ENCODE assay signal across 13 cellular contexts in the genomic region with DNA sequence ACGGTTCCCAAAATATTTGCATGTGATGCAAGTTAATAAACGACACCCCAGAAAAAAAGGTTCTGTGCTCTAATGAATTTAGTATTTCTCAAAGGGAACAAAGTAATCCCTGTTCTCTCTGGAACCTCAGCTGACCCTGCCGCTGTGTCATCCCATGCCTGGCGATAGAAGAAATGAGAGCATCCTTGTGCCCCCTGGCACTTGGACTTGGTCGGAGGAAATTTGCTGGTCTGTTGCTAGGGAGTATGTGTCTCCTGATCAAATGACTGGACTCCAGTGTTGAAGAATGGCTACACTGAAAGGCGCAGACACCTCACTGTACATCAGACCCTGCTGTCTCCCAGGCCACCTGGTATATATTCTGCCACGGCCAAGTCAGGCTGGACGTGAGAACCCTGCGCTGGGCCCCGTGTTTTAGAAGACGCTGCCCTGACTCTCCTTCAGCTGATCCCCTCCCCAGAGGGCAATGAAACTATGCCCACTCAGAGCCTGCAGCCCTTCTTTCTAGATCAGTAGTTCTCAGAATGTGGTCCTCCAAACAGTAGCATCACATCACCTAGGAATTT.
"Had no signal": no experiment of that assay in that cellular context is flagged by ENCODE, and none has a peak within 500 bp of the region (broad histone marks: within the 10 kb centered on the region; RNA-seq: fewer than 3 reads in every experiment).

No MANE protein-coding gene starts in this region.

- H3K4me1 Mint-ChIP-seq: stimulated activated naive B cell treated with anti-CD40 and anti-IgM and Interleukin-4, amounts not matched to agents 10 μg/mL and 1 μg/mL and 100 μg/mL, for 72 hours had no signal

- H3K36me3 Mint-ChIP-seq: stimulated activated naive B cell treated with anti-CD40 and anti-IgM and Interleukin-4, amounts not matched to agents 10 μg/mL and 1 μg/mL and 100 μg/mL, for 72 hours had no signal

- H3K27ac Mint-ChIP-seq: activated CD4-positive, alpha-beta T cell treated with anti-CD3 and anti-CD28 coated beads, Interleukin-2, amount 10 ng/mL, durations not matched to agents 7 days and 5 days; dendritic cell treated with granulocyte-macrophage colony-stimulating factor and Interleukin-4, amounts not matched to agents 40 ng/mL and 50 ng/mL, for 4 days; effector memory CD8-positive, alpha-beta T cell; stimulated activated naive B cell treated with anti-CD40 and anti-IgM and Interleukin-4, amounts not matched to agents 10 μg/mL and 1 μg/mL and 100 μg/mL, for 72 hours; T-helper 2 cell treated with Interferon-gamma antibody and Interleukin-4, amounts not matched to agents 5 μg/mL and 100 μg/mL, for 36 hours had no signal

- DNase-seq: activated CD4-positive, alpha-beta T cell treated with anti-CD3 and anti-CD28 coated beads, Interleukin-2, amount 10 ng/mL, durations not matched to agents 7 days and 5 days; activated CD4-positive, CD25-positive, alpha-beta regulatory T cell; activated CD8-positive, alpha-beta memory T cell treated with anti-CD3 and anti-CD28 coated beads for 24 hours; activated naive CD4-positive, alpha-beta T cell treated with Interleukin-2 at 50 U/mL for 16 hours; aorta; effector memory CD8-positive, alpha-beta T cell; pancreas; retina; stimulated activated naive B cell treated with anti-CD40 and anti-IgM and Interleukin-4, amounts not matched to agents 10 μg/mL and 1 μg/mL and 100 μg/mL, for 72 hours had no signal

- ATAC-seq: effector memory CD8-positive, alpha-beta T cell; gastroesophageal sphincter; pancreas; stimulated activated naive B cell treated with anti-CD40 and anti-IgM and Interleukin-4, amounts not matched to agents 10 μg/mL and 1 μg/mL and 100 μg/mL, for 72 hours had no signal

- H3K9me3 ChIP-seq: gastroesophageal sphincter, pancreas had no signal

- H3K9me3 Mint-ChIP-seq: activated CD4-positive, alpha-beta T cell treated with anti-CD3 and anti-CD28 coated beads, Interleukin-2, amount 10 ng/mL, durations not matched to agents 7 days and 5 days; dendritic cell treated with granulocyte-macrophage colony-stimulating factor and Interleukin-4, amounts not matched to agents 40 ng/mL and 50 ng/mL, for 4 days; effector memory CD8-positive, alpha-beta T cell; stimulated activated naive B cell treated with anti-CD40 and anti-IgM and Interleukin-4, amounts not matched to agents 10 μg/mL and 1 μg/mL and 100 μg/mL, for 72 hours; T-helper 2 cell treated with Interferon-gamma antibody and Interleukin-4, amounts not matched to agents 5 μg/mL and 100 μg/mL, for 36 hours had no signal

- H3K4me3 ChIP-seq: gastroesophageal sphincter, pancreas had no signal

- H3K4me3 Mint-ChIP-seq: activated CD4-positive, alpha-beta T cell treated with anti-CD3 and anti-CD28 coated beads, Interleukin-2, amount 10 ng/mL, durations not matched to agents 7 days and 5 days; dendritic cell treated with granulocyte-macrophage colony-stimulating factor and Interleukin-4, amounts not matched to agents 40 ng/mL and 50 ng/mL, for 4 days; effector memory CD8-positive, alpha-beta T cell; stimulated activated naive B cell treated with anti-CD40 and anti-IgM and Interleukin-4, amounts not matched to agents 10 μg/mL and 1 μg/mL and 100 μg/mL, for 72 hours; T-helper 2 cell treated with Interferon-gamma antibody and Interleukin-4, amounts not matched to agents 5 μg/mL and 100 μg/mL, for 36 hours had no signal

- H3K36me3 ChIP-seq: gastroesophageal sphincter, pancreas had no signal

- H3K27ac ChIP-seq: epithelial cell of prostate, gastroesophageal sphincter, pancreas had no signal

- H3K27me3 ChIP-seq: gastroesophageal sphincter, pancreas had no signal
